In genomic region chr11:107916671-107917241, GRCh38 we compare ENCODE assay signal across 9 cellular contexts. TPM values are rescaled to one million over a fixed set of nuclear protein-coding genes. Genes with fewer than 3 reads are reported as not detected.
A peak's percentile ranks its signal among the peaks of the same experiment; 100 is the strongest.
DNase-seq lines count a peak whose midpoint lies in the region; ATAC-seq and TF ChIP-seq lines count a peak whose summit lies in the region.
"Had no signal": no experiment of that assay in that cellular context is flagged by ENCODE, and none has a peak within 500 bp of the region (broad histone marks: within the 10 kb centered on the region; RNA-seq: fewer than 3 reads in every experiment).

No MANE protein-coding gene starts in this region.

- DNase-seq in activated naive CD4-positive, alpha-beta T cell treated with Interleukin-2 at 50 U/mL for 16 hours = peak; percentile 18
- DNase-seq in activated naive CD4-positive, alpha-beta T cell (lab: John Stamatoyannopoulos, UW) = no peak
- DNase-seq in HT1080 (ENCODE audit: low read depth) (peak; percentile 43), UCSD-AML1 (lab: John Stamatoyannopoulos, UW; ENCODE audit: unreplicated experiment) (peak; percentile 38), fibroblast of mammary gland (ENCODE audit: low read depth) (peak; percentile 33), posterior vena cava (ENCODE audit: low spot score) (no peak)
- peak; percentile 14 for DNase-seq in stimulated activated CD8-positive, alpha-beta memory T cell treated with anti-CD3 and anti-CD28 coated beads, Interleukin-4, amount 100 ng/mL, for 24 hours (ENCODE audit: low read depth)

- intact Hi-C loops in posterior vena cava (cut with DNase I) = no loop called here

- ATAC-seq in GM18520 (IDR thresholded peaks at IDR 0.05; ENCODE audit: unreplicated experiment) = no peak

- peak; percentile 69 for TF ChIP-seq CTCF in fibroblast of mammary gland (conservative IDR thresholded peaks at IDR 0.05; ENCODE audit: control insufficient read depth, insufficient read depth, low read depth, low read length)

- no peak overlapping the region for H3K4me3 ChIP-seq in fibroblast of mammary gland (ENCODE audit: control insufficient read depth, low read depth, low read length)
- H3K4me3 ChIP-seq: skin epidermis had no signal

RNA-seq across cellular contexts. Expression of gene RAB39A, which starts 11.5 kb away (rescaled TPM):
- 0.60 and 0.64 TPM in 2 replicates for total RNA-seq in HT1080 (2014; rRNA removed; shearing (Covaris generic))
- not detected in 2 replicates for polyA plus RNA-seq in HT1080 (2015; cell fraction: cytosol; rRNA removed)
- polyA plus RNA-seq in HT1080 (2015; cell fraction: nucleus; rRNA removed) = not detected in 2 replicates
- total RNA-seq in posterior vena cava = 1 to 10 TPM; 1.6 to 2.5 TPM

RNA-seq across cellular contexts. Expression of gene SLC35F2, which starts 58.2 kb away (rescaled TPM):
- 69.8 and 74.5 TPM in 2 replicates for total RNA-seq in HT1080 (2014; rRNA removed; shearing (Covaris generic))
- 39.4 and 40.8 TPM in 2 replicates for polyA plus RNA-seq in HT1080 (2015; cell fraction: cytosol; rRNA removed)
- polyA plus RNA-seq in HT1080 (2015; cell fraction: nucleus; rRNA removed) = 25.5 and 25.8 TPM in 2 replicates
- 10 to 100 TPM in 1 of 2 donors, 1 to 10 TPM in 1; 7.4 to 10.2 TPM for total RNA-seq in posterior vena cava

Comparison
In these comparisons a context has a peak if more than half of its experiments do, and no peak if none do; other contexts are left out.
1. DNase-seq: peak in activated naive CD4-positive, alpha-beta T cell treated with Interleukin-2 at 50 U/mL for 16 hours (single experiment), HT1080 (single experiment), UCSD-AML1 (single experiment), fibroblast of mammary gland (single experiment) and stimulated activated CD8-positive, alpha-beta memory T cell treated with anti-CD3 and anti-CD28 coated beads, Interleukin-4, amount 100 ng/mL, for 24 hours (single experiment); none in activated naive CD4-positive, alpha-beta T cell (0 of 4) and posterior vena cava (single experiment).